ENCODE assay signal across 8 cellular contexts in the genomic region with DNA sequence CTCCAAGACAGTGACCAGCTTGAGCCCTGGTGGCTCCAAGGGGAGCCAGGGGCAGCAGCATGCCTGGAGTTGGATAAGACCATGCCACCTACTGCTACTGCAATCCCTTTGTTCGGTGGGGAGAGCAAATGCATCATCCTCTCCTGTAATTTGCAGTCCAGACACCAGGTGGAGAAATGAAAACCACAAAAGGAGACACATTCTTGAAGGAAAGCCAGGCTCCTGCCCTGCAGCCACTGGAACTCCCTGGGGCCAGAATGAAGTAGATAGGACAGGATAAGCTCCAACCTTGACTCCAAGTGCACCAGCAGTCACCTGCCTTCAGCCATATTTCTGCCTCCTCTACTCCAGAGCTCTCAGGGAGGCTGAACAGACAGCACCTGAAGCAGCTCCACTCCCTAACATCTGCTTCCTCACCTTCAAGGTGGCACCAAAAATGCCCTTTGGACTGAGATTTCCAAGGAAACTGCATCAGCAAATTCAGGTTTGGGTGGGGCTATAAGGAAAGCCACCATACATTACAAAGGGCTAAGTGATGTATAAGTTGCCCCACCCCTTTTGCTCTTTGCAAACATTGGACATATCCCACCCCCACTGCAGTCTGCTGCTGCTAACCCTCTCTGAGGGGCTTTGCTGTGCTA.
DNase-seq lines count a peak whose midpoint lies in the region; ATAC-seq and TF ChIP-seq lines count a peak whose summit lies in the region.

No MANE protein-coding gene starts in this region.

- no peak overlapping the region for H3K4me3 ChIP-seq in LNCaP clone FGC (ENCODE audit: low read depth, low read length)

- peak; percentile 59 for TF ChIP-seq CTCF in GM12873 (IDR thresholded peaks at IDR 0.05; ENCODE audit: insufficient read depth, low read depth, low read length, missing control alignments)
- peak; percentile 69 for TF ChIP-seq CTCF in LNCaP clone FGC (IDR thresholded peaks at IDR 0.05; ENCODE audit: control insufficient read depth, extremely low read depth, insufficient read depth)

- peak; percentile 91 for DNase-seq in A172 (ENCODE audit: low spot score)
- DNase-seq in LNCaP clone FGC (ENCODE audit: low read depth) = peak; percentile 74
- DNase-seq in activated CD4-positive, alpha-beta T cell treated with anti-CD3 and anti-CD28 coated beads, Interleukin-2, amount 50 U/mL, for 1 hour = peak; percentile 27
- peak; percentile 29 for DNase-seq in epithelial cell of prostate (ENCODE audit: low read depth, low spot score)
- DNase-seq in non-pigmented ciliary epithelial cell (ENCODE audit: low read depth) = peak; percentile 55
- DNase-seq in NCI-H526 treated with DMSO at 0.1 percent for 48 hours (lab: John Stamatoyannopoulos, UW) = no peak

- H3K27ac ChIP-seq in epithelial cell of prostate = no peak overlapping the region

- ATAC-seq in HG03097 (IDR thresholded peaks at IDR 0.05; ENCODE audit: low FRiP score, unreplicated experiment) = no peak
